1 cellular context compared by ENCODE assay signal in genomic region chr14:70964492-70964891, GRCh38.
TF ChIP-seq lines count a peak whose summit lies in the region.

No MANE protein-coding gene starts in this region.

TF ChIP-seq in HepG2, 621 proteins besides CTCF, POLR2A, EP300 and RAD21 (continued from another document and continues in another):
- no peak for TF ChIP-seq ZBTB7B (CRISPR knock-in tag; IDR thresholded peaks at IDR 0.05)
- TF ChIP-seq ZNF710 (CRISPR knock-in tag; IDR thresholded peaks at IDR 0.05; ENCODE audit: borderline replicate concordance): peak; percentile 83
- TF ChIP-seq, protein P1, sequence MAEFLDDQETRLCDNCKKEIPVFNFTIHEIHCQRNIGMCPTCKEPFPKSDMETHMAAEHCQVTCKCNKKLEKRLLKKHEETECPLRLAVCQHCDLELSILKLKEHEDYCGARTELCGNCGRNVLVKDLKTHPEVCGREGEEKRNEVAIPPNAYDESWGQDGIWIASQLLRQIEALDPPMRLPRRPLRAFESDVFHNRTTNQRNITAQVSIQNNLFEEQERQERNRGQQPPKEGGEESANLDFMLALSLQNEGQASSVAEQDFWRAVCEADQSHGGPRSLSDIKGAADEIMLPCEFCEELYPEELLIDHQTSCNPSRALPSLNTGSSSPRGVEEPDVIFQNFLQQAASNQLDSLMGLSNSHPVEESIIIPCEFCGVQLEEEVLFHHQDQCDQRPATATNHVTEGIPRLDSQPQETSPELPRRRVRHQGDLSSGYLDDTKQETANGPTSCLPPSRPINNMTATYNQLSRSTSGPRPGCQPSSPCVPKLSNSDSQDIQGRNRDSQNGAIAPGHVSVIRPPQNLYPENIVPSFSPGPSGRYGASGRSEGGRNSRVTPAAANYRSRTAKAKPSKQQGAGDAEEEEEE (CRISPR knock-in tag; IDR thresholded peaks at IDR 0.05; ENCODE audit: borderline replicate concordance): no peak
- TF ChIP-seq ZSCAN29 (CRISPR knock-in tag; conservative IDR thresholded peaks at IDR 0.05): no peak
- no peak for TF ChIP-seq ZNF562 (CRISPR knock-in tag; IDR thresholded peaks at IDR 0.05; ENCODE audit: borderline replicate concordance)
- TF ChIP-seq, protein P2, sequence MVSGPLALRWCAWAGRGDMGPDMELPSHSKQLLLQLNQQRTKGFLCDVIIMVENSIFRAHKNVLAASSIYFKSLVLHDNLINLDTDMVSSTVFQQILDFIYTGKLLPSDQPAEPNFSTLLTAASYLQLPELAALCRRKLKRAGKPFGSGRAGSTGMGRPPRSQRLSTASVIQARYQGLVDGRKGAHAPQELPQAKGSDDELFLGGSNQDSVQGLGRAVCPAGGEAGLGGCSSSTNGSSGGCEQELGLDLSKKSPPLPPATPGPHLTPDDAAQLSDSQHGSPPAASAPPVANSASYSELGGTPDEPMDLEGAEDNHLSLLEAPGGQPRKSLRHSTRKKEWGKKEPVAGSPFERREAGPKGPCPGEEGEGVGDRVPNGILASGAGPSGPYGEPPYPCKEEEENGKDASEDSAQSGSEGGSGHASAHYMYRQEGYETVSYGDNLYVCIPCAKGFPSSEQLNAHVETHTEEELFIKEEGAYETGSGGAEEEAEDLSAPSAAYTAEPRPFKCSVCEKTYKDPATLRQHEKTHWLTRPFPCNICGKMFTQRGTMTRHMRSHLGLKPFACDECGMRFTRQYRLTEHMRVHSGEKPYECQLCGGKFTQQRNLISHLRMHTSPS (CRISPR knock-in tag; IDR thresholded peaks at IDR 0.05; ENCODE audit: low read depth): no peak
- TF ChIP-seq FOXA3 (CRISPR knock-in tag; IDR thresholded peaks at IDR 0.05): peak; percentile 69; the same call in 1 of the 2 replicates
- no peak for TF ChIP-seq FOXA1 (IDR thresholded peaks at IDR 0.05)
- TF ChIP-seq FOXA1 (CRISPR knock-in tag; IDR thresholded peaks at IDR 0.05): peak; percentile 65; the same call in 1 of the 2 replicates
- TF ChIP-seq ZBTB40 (IDR thresholded peaks at IDR 0.05): no peak
- no peak for TF ChIP-seq ZBTB40 (CRISPR knock-in tag; IDR thresholded peaks at IDR 0.05)
- TF ChIP-seq, protein P3, sequence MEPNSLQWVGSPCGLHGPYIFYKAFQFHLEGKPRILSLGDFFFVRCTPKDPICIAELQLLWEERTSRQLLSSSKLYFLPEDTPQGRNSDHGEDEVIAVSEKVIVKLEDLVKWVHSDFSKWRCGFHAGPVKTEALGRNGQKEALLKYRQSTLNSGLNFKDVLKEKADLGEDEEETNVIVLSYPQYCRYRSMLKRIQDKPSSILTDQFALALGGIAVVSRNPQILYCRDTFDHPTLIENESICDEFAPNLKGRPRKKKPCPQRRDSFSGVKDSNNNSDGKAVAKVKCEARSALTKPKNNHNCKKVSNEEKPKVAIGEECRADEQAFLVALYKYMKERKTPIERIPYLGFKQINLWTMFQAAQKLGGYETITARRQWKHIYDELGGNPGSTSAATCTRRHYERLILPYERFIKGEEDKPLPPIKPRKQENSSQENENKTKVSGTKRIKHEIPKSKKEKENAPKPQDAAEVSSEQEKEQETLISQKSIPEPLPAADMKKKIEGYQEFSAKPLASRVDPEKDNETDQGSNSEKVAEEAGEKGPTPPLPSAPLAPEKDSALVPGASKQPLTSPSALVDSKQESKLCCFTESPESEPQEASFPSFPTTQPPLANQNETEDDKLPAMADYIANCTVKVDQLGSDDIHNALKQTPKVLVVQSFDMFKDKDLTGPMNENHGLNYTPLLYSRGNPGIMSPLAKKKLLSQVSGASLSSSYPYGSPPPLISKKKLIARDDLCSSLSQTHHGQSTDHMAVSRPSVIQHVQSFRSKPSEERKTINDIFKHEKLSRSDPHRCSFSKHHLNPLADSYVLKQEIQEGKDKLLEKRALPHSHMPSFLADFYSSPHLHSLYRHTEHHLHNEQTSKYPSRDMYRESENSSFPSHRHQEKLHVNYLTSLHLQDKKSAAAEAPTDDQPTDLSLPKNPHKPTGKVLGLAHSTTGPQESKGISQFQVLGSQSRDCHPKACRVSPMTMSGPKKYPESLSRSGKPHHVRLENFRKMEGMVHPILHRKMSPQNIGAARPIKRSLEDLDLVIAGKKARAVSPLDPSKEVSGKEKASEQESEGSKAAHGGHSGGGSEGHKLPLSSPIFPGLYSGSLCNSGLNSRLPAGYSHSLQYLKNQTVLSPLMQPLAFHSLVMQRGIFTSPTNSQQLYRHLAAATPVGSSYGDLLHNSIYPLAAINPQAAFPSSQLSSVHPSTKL (CRISPR knock-in tag; IDR thresholded peaks at IDR 0.05): peak; percentile 68
- TF ChIP-seq TMF1 (CRISPR knock-in tag; IDR thresholded peaks at IDR 0.05; ENCODE audit: low read depth): no peak
- no peak for TF ChIP-seq ARHGAP35 (CRISPR knock-in tag; IDR thresholded peaks at IDR 0.05; ENCODE audit: borderline replicate concordance)
- TF ChIP-seq, protein P4, sequence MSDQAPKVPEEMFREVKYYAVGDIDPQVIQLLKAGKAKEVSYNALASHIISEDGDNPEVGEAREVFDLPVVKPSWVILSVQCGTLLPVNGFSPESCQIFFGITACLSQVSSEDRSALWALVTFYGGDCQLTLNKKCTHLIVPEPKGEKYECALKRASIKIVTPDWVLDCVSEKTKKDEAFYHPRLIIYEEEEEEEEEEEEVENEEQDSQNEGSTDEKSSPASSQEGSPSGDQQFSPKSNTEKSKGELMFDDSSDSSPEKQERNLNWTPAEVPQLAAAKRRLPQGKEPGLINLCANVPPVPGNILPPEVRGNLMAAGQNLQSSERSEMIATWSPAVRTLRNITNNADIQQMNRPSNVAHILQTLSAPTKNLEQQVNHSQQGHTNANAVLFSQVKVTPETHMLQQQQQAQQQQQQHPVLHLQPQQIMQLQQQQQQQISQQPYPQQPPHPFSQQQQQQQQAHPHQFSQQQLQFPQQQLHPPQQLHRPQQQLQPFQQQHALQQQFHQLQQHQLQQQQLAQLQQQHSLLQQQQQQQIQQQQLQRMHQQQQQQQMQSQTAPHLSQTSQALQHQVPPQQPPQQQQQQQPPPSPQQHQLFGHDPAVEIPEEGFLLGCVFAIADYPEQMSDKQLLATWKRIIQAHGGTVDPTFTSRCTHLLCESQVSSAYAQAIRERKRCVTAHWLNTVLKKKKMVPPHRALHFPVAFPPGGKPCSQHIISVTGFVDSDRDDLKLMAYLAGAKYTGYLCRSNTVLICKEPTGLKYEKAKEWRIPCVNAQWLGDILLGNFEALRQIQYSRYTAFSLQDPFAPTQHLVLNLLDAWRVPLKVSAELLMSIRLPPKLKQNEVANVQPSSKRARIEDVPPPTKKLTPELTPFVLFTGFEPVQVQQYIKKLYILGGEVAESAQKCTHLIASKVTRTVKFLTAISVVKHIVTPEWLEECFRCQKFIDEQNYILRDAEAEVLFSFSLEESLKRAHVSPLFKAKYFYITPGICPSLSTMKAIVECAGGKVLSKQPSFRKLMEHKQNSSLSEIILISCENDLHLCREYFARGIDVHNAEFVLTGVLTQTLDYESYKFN (CRISPR knock-in tag; conservative IDR thresholded peaks at IDR 0.05): peak; percentile 55
- TF ChIP-seq, protein P5, sequence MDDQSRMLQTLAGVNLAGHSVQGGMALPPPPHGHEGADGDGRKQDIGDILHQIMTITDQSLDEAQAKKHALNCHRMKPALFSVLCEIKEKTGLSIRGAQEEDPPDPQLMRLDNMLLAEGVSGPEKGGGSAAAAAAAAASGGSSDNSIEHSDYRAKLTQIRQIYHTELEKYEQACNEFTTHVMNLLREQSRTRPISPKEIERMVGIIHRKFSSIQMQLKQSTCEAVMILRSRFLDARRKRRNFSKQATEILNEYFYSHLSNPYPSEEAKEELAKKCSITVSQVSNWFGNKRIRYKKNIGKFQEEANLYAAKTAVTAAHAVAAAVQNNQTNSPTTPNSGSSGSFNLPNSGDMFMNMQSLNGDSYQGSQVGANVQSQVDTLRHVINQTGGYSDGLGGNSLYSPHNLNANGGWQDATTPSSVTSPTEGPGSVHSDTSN (CRISPR knock-in tag; IDR thresholded peaks at IDR 0.05; ENCODE audit: borderline replicate concordance): no peak
- no peak for TF ChIP-seq NFE2L1 (CRISPR knock-in tag; IDR thresholded peaks at IDR 0.05; ENCODE audit: borderline replicate concordance)
- TF ChIP-seq RBM22 (optimal IDR thresholded peaks at IDR 0.05; ENCODE audit: low read length): peak; percentile 73
- no peak for TF ChIP-seq MYNN (CRISPR knock-in tag; IDR thresholded peaks at IDR 0.05; ENCODE audit: low read depth)
- TF ChIP-seq, protein P6, sequence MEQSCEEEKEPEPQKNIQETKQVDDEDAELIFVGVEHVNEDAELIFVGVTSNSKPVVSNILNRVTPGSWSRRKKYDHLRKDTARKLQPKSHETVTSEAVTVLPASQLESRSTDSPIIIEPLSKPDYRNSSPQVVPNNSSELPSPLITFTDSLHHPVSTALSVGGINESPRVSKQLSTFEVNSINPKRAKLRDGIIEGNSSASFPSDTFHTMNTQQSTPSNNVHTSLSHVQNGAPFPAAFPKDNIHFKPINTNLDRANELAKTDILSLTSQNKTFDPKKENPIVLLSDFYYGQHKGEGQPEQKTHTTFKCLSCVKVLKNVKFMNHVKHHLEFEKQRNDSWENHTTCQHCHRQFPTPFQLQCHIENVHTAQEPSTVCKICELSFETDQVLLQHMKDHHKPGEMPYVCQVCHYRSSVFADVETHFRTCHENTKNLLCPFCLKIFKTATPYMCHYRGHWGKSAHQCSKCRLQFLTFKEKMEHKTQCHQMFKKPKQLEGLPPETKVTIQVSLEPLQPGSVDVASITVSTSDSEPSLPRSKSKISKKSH (CRISPR knock-in tag; IDR thresholded peaks at IDR 0.05; ENCODE audit: borderline replicate concordance): no peak
- no peak for TF ChIP-seq HMGA1 (CRISPR knock-in tag; conservative IDR thresholded peaks at IDR 0.05)
- TF ChIP-seq ZNF264 (CRISPR knock-in tag; IDR thresholded peaks at IDR 0.05): peak; percentile 55; the same call in 1 of the 2 replicates
- no peak for TF ChIP-seq SKI (IDR thresholded peaks at IDR 0.05; ENCODE audit: partially characterized antibody)
- no peak for TF ChIP-seq SOX6 (IDR thresholded peaks at IDR 0.05)
- peak; percentile 31; the same call in 1 of the 2 replicates for TF ChIP-seq SOX6 (CRISPR knock-in tag; IDR thresholded peaks at IDR 0.05)
- TF ChIP-seq TEAD2 (CRISPR knock-in tag; IDR thresholded peaks at IDR 0.05): no peak
- TF ChIP-seq HNF4A (CRISPR knock-in tag; IDR thresholded peaks at IDR 0.05): peak; percentile 22; the same call in 1 of the 2 replicates
- no peak for TF ChIP-seq SYNCRIP (IDR thresholded peaks at IDR 0.05; ENCODE audit: insufficient read depth, low read depth, low read length)
- no peak for TF ChIP-seq ZNF703 (CRISPR knock-in tag; IDR thresholded peaks at IDR 0.05; ENCODE audit: borderline replicate concordance)
- peak; percentile 17 for TF ChIP-seq TEAD3 (CRISPR knock-in tag; optimal IDR thresholded peaks at IDR 0.05; ENCODE audit: borderline replicate concordance)
